Comparison of ENCODE assay signal across 8 cellular contexts in the genomic region with DNA sequence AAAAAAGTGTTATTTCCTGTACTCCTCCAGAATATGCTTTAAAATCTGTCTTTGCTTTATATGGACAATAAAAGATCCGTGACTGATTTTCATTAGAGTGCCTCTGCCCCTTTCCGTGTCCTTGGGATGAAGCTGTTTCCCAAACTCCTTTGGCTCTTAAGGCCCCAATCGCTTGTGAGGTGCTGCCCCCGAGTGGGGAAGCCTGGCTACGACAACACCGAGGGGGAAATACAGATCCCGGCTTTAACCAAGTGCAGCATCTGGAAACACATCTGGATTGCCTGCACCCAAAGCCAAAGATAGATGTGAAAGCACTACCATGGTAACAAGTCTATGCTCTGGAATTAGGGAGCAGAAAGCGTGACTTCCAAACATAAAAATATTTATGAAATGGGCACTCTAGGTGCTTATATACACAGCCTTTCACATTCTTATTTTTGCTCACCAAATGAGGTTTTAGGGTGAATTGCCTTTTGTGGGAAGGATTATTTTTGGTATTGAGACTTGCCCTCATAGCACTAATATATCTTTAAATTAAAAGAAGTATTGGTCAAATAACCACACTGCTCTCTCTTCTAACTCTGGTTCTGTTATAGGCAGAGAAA. TPM values are rescaled to one million over a fixed set of nuclear protein-coding genes. Genes with fewer than 3 reads are reported as not detected.
A peak's percentile ranks its signal among the peaks of the same experiment; 100 is the strongest.
DNase-seq lines count a peak whose midpoint lies in the region; ATAC-seq and TF ChIP-seq lines count a peak whose summit lies in the region.

No MANE protein-coding gene starts in this region.

- in situ Hi-C loops in SK-MEL-5 (cut with HindIII; ENCODE audit: low pct_unique_long_range_greater_than_20kb, low sequenced_read_pairs): no loop called here
- in situ Hi-C loops in astrocyte of the spinal cord (cut with HindIII; ENCODE audit: low sequenced_read_pairs): no loop called here

- H3K4me3 ChIP-seq in astrocyte of the spinal cord (ENCODE audit: low read depth, low read length) (no peak overlapping the region), skeletal muscle cell (ENCODE audit: low read depth, low read length) (no peak overlapping the region)

- DNase-seq in EL (peak; percentile 53), LHCN-M2 (ENCODE audit: low read depth) (peak; percentile 44), SK-MEL-5 (ENCODE audit: low read depth, low spot score) (peak; percentile 75), astrocyte of the spinal cord (ENCODE audit: low read depth, low spot score) (peak; percentile 65), hippocampal formation (lab: John Stamatoyannopoulos, UW) (peak; percentile 59 to 60), skeletal muscle cell (ENCODE audit: low read depth) (peak; percentile 8)

- ATAC-seq in HG03135 (IDR thresholded peaks at IDR 0.05; ENCODE audit: unreplicated experiment) (no peak), GM19397 (IDR thresholded peaks at IDR 0.05; ENCODE audit: unreplicated experiment) (no peak)

- TF ChIP-seq CTCF in astrocyte of the spinal cord (IDR thresholded peaks at IDR 0.05; ENCODE audit: low read depth, low read length): peak; percentile 96

RNA-seq across cellular contexts. Expression of gene ADCY5, which starts 40.6 kb away (rescaled TPM):
- 0.06 and 0.45 TPM in 2 replicates for total RNA-seq in LHCN-M2 (2014; rRNA removed)
- 0.27 TPM for polyA plus RNA-seq in LHCN-M2 (2012)
- 1.0 and 1.2 TPM in 2 replicates for total RNA-seq in SK-MEL-5 (2014; rRNA removed; shearing (Covaris generic))
- polyA plus RNA-seq in SK-MEL-5 (2015; cell fraction: cytosol; rRNA removed): 0.46 and 0.49 TPM in 2 replicates
- 0.22 and 2.5 TPM in 2 replicates for polyA plus RNA-seq in SK-MEL-5 (2015; cell fraction: nucleus; rRNA removed)

Comparison
In these comparisons a context has a peak if more than half of its experiments do, and no peak if none do; other contexts are left out.
1. DNase-seq: peak in every context shown above with its lines; median percentile 75 in SK-MEL-5; 65 in astrocyte of the spinal cord; 60 in hippocampal formation; 53 in EL; 44 in LHCN-M2; 8 in skeletal muscle cell.